8 cellular contexts compared by ENCODE assay signal in the genomic region with DNA sequence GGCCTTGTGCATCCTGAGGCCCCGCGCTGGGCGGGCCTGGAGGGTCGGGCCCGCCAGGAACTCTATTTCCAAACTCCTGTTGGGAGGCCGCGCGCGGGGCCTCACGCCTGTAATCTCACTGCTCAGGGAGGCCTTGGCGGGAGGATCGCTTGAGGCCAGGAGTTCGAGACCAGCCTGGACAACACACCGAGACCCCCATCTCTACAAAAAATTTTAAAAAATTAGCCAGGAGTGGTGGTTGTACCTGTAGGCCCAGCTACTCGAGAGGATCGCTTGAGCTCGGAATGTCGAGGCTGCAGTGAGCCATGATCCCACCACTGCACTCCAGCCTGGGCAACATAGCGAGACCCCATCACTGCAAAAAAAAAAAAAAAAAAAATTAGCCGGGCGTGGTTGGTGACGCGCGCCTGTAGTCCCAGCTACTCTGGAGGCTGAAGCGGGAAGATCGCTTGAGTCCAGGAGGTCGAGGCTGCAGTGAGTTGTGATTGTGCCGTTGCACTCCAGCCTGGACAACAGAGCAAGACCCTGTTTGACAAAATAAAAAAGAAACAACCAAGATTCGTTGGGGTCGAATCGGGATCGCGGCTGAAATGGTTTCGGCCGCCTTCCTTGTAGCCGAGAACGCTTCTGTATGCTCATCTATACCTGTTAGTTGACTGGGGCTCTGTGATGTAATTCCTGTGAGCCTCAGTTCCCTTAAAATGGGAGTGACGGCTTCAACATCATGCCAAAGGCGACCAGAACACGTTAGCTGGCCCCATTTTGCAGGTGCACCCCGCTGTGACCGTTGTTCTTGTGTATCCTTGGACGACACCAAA. TPM values are rescaled to one million over a fixed set of nuclear protein-coding genes. Genes with fewer than 3 reads are reported as not detected.
DNase-seq lines count a peak whose midpoint lies in the region; ATAC-seq and TF ChIP-seq lines count a peak whose summit lies in the region.

No MANE protein-coding gene starts in this region.

- no peak overlapping the region for H2BK12ac ChIP-seq in mesenchymal stem cell (ENCODE audit: low read length in 2 of 2)

- intact Hi-C loops in Right ventricle myocardium superior (cut with DNase I), result loop anchor here (5.0 kb wide), 2 partner anchors 35 to 80 kb away; no protein-coding TSS in a partner anchor
- intact Hi-C loops in aorta (cut with DNase I), result loop anchor here (2.0 to 5.0 kb wide), 5 partner anchors 35 to 155 kb away; no protein-coding TSS in a partner anchor

- no peak for DNase-seq in cardiac muscle cell (ENCODE audit: low read depth in 1 of 2, low spot score in 1 of 2)
- DNase-seq in Right ventricle myocardium superior, result no peak
- DNase-seq in brain microvascular endothelial cell, result no peak
- DNase-seq in mesenchymal stem cell, result no peak
- no peak for DNase-seq in aorta
- no peak for DNase-seq in NCI-H128 (lab: John Stamatoyannopoulos, UW; ENCODE audit: unreplicated experiment)
- no peak for DNase-seq in cerebellar cortex (ENCODE audit: low spot score)

- H3K9me3 ChIP-seq in cardiac muscle cell (ENCODE audit: low read depth) (no peaks in the 10 kb centered on the region), mesenchymal stem cell (ENCODE audit: control insufficient read depth, low read length) (no peaks in the 10 kb centered on the region), aorta (ENCODE audit: control insufficient read depth, low read length) (no peaks in the 10 kb centered on the region)

- H3K4ac ChIP-seq in mesenchymal stem cell (ENCODE audit: low read depth in 1 of 2, low read length in 2 of 2), result peak overlapping the region; percentile 71 to 73

- peak overlapping the region; percentile 82 for H3K4me2 ChIP-seq in mesenchymal stem cell (ENCODE audit: low read length, poor library complexity, severe bottlenecking)

- peak overlapping the region; percentile 31 to 76 for H3K14ac ChIP-seq in mesenchymal stem cell (ENCODE audit: low read length in 2 of 2)

- H3K18ac ChIP-seq in mesenchymal stem cell (ENCODE audit: low read depth in 1 of 2, low read length in 2 of 2), result peak overlapping the region; percentile 95 to 98

- H3K36me3 ChIP-seq in cardiac muscle cell (no peaks in the 10 kb centered on the region), brain microvascular endothelial cell (replicated peaks) (peaks cover 21% of the 10 kb centered on the region), mesenchymal stem cell (ENCODE audit: control insufficient read depth in 1 of 2, insufficient read depth in 2 of 2, low read depth in 1 of 2, low read length in 2 of 2) (peaks cover 27 to 49% of the 10 kb centered on the region in 2 experiments), aorta (ENCODE audit: control insufficient read depth in 1 of 2, insufficient read depth in 2 of 2, low read length in 1 of 2) (no peaks in the 10 kb centered on the region)

- peak overlapping the region; percentile 72 for H2AFZ ChIP-seq in mesenchymal stem cell (ENCODE audit: low read depth, low read length)

- no peaks in the 10 kb centered on the region for H3K79me1 ChIP-seq in mesenchymal stem cell (replicated peaks; ENCODE audit: low read length, poor library complexity, severe bottlenecking)

- peak overlapping the region in 1 of 2 experiments; percentile 87 for H3K23ac ChIP-seq in mesenchymal stem cell (ENCODE audit: low read length in 2 of 2)

- peak overlapping the region; percentile 57 for H2BK120ac ChIP-seq in mesenchymal stem cell (ENCODE audit: low read depth, low read length)

- H2BK5ac ChIP-seq in mesenchymal stem cell (ENCODE audit: low read depth, low read length, poor library complexity, severe bottlenecking), result peak overlapping the region; percentile 91

- 53% methylated on average over 41 of the region's 43 CpGs for WGBS in mesenchymal stem cell
- 48 to 49% methylated on average over 40 to 43 of the region's 43 CpGs for WGBS in aorta, 2 donors

- peak overlapping the region; percentile 98 for H4K8ac ChIP-seq in mesenchymal stem cell (ENCODE audit: low read length)

- no peaks in the 10 kb centered on the region for H3K27me3 ChIP-seq in cardiac muscle cell
- no peaks in the 10 kb centered on the region for H3K27me3 ChIP-seq in brain microvascular endothelial cell (replicated peaks)
- no peaks in the 10 kb centered on the region for H3K27me3 ChIP-seq in mesenchymal stem cell (ENCODE audit: control insufficient read depth in 1 of 2, insufficient read depth in 1 of 2, low read length in 2 of 2)
- H3K27me3 ChIP-seq in aorta (ENCODE audit: control insufficient read depth in 1 of 2, insufficient read depth in 2 of 2, low read length in 1 of 2), result no peaks in the 10 kb centered on the region

- in situ Hi-C loops in brain microvascular endothelial cell (cut with HindIII; ENCODE audit: low pct_ligation_motif_present, low sequenced_read_pairs), result loop anchor here (5.0 kb wide), 1 partner anchor 90 kb away; a partner anchor contains a TSS

- peak overlapping the region; percentile 92 for H3K27ac ChIP-seq in cardiac muscle cell
- H3K27ac ChIP-seq in brain microvascular endothelial cell, result peak overlapping the region; percentile 91
- H3K27ac ChIP-seq in mesenchymal stem cell (ENCODE audit: low read length, poor library complexity, severe bottlenecking), result peak overlapping the region; percentile 61
- peak overlapping the region in 1 of 2 donors; percentile 93 for H3K27ac ChIP-seq in aorta (ENCODE audit: low read depth in 1 of 2, low read length in 2 of 2)

- peak overlapping the region; percentile 88 for H3K4me3 ChIP-seq in cardiac muscle cell
- H3K4me3 ChIP-seq in brain microvascular endothelial cell (ENCODE audit: low read depth, low read length), result peak overlapping the region; percentile 81
- peak overlapping the region; percentile 80 to 92 for H3K4me3 ChIP-seq in mesenchymal stem cell (ENCODE audit: insufficient read depth in 1 of 2, low read depth in 1 of 2, low read length in 2 of 2)
- peak overlapping the region; percentile 57 to 68 for H3K4me3 ChIP-seq in aorta (ENCODE audit: low read length in 2 of 2)

- ATAC-seq in Right ventricle myocardium superior (ENCODE audit: poor library complexity), result no peak
- ATAC-seq in aorta (ENCODE audit: low FRiP score), result no peak
- no peak for ATAC-seq in GM18867 (IDR thresholded peaks at IDR 0.05; ENCODE audit: unreplicated experiment)

- H2AK5ac ChIP-seq in mesenchymal stem cell (ENCODE audit: low read length, severe bottlenecking), result peak overlapping the region; percentile 70

- TF ChIP-seq CTCF in cardiac muscle cell (IDR thresholded peaks at IDR 0.05; ENCODE audit: low read depth, low read length) (no peak), brain microvascular endothelial cell (IDR thresholded peaks at IDR 0.05; ENCODE audit: low read depth, low read length, missing control alignments) (no peak)

- H3K4me1 ChIP-seq in cardiac muscle cell (ENCODE audit: low read depth) (peaks cover 29% of the 10 kb centered on the region), mesenchymal stem cell (ENCODE audit: control insufficient read depth, insufficient read depth, low read depth, low read length) (peaks cover 60% of the 10 kb centered on the region), aorta (ENCODE audit: control insufficient read depth in 1 of 2, insufficient read depth in 2 of 2, low read length in 2 of 2) (peaks cover 0 to 5% of the 10 kb centered on the region in 2 donors)

- H2BK15ac ChIP-seq in mesenchymal stem cell (ENCODE audit: low read depth, poor library complexity, severe bottlenecking), result peak overlapping the region; percentile 97

- H4K91ac ChIP-seq in mesenchymal stem cell (ENCODE audit: low read length), result peak overlapping the region; percentile 98

- peak overlapping the region; percentile 98 for H3K9ac ChIP-seq in mesenchymal stem cell (ENCODE audit: low read length)

RNA-seq across cellular contexts. Expression of a gene that starts 0.6 kb away (rescaled TPM):
- total RNA-seq in cardiac muscle cell (60.6 and 66.9 TPM in 2 replicates), Right ventricle myocardium superior (30.0 TPM), aorta (10 to 100 TPM; 56.1 to 62.2 TPM)
- polyA plus RNA-seq in cardiac muscle cell (110 and 111 TPM in 2 replicates), aorta (10 to 100 TPM; 23.8 to 64.9 TPM)
- 66.8 TPM for polyA plus RNA-seq in mesenchymal stem cell (2013, experiment 1 of 2)
- polyA plus RNA-seq in mesenchymal stem cell (2013, experiment 2 of 2), result 60.7 TPM

RNA-seq across cellular contexts. Expression of a gene that starts 1.1 kb away (rescaled TPM):
- total RNA-seq in cardiac muscle cell (255 and 361 TPM in 2 replicates), Right ventricle myocardium superior (59.6 TPM), aorta (10 to 100 TPM; 24.9 to 37.7 TPM)
- polyA plus RNA-seq in cardiac muscle cell (297 and 342 TPM in 2 replicates), aorta (10 to 100 TPM; 50.9 to 56.2 TPM)
- polyA plus RNA-seq in mesenchymal stem cell (2013, experiment 1 of 2), result 53.7 TPM
- polyA plus RNA-seq in mesenchymal stem cell (2013, experiment 2 of 2), result 52.9 TPM

RNA-seq across cellular contexts. Expression of a gene that starts 11.9 kb away (rescaled TPM):
- 24.1 and 45.6 TPM in 2 replicates for total RNA-seq in cardiac muscle cell
- 23.2 and 71.4 TPM in 2 replicates for polyA plus RNA-seq in cardiac muscle cell
- 0.24 TPM for total RNA-seq in Right ventricle myocardium superior
- polyA plus RNA-seq in mesenchymal stem cell (2013, experiment 1 of 2), result 3.1 TPM
- 3.1 TPM for polyA plus RNA-seq in mesenchymal stem cell (2013, experiment 2 of 2)
- total RNA-seq in aorta, result 1 to 10 TPM; 1.5 to 1.8 TPM
- 1 to 10 TPM; 1.7 to 3.1 TPM for polyA plus RNA-seq in aorta

RNA-seq across cellular contexts. Expression of a gene that starts 19.0 kb away (rescaled TPM):
- total RNA-seq in cardiac muscle cell (1.9 and 5.4 TPM in 2 replicates), Right ventricle myocardium superior (0.35 TPM), aorta (under 1 TPM in 1 of 2 donors, not detected in 1; 0.42 TPM)
- polyA plus RNA-seq in cardiac muscle cell (0.79 and 4.2 TPM in 2 replicates), aorta (under 1 TPM in 1 of 2 donors, not detected in 1; 0.38 TPM)
- 0.17 TPM for polyA plus RNA-seq in mesenchymal stem cell (2013, experiment 1 of 2)
- 0.10 TPM for polyA plus RNA-seq in mesenchymal stem cell (2013, experiment 2 of 2)

RNA-seq across cellular contexts. Expression of a gene that starts 44.7 kb away (rescaled TPM):
- total RNA-seq in cardiac muscle cell (0.48 TPM in 1 of 2 replicates, not detected in the other), Right ventricle myocardium superior (0.70 TPM), aorta (1 to 10 TPM in 1 of 2 donors, under 1 TPM in 1; 0.93 to 1.5 TPM)
- polyA plus RNA-seq in cardiac muscle cell (0.06 and 0.51 TPM in 2 replicates), aorta (under 1 TPM in 1 of 2 donors, not detected in 1; 0.88 TPM)
- polyA plus RNA-seq in mesenchymal stem cell (2013, experiment 1 of 2), result 0.75 TPM
- 0.88 TPM for polyA plus RNA-seq in mesenchymal stem cell (2013, experiment 2 of 2)
